In the genomic region with DNA sequence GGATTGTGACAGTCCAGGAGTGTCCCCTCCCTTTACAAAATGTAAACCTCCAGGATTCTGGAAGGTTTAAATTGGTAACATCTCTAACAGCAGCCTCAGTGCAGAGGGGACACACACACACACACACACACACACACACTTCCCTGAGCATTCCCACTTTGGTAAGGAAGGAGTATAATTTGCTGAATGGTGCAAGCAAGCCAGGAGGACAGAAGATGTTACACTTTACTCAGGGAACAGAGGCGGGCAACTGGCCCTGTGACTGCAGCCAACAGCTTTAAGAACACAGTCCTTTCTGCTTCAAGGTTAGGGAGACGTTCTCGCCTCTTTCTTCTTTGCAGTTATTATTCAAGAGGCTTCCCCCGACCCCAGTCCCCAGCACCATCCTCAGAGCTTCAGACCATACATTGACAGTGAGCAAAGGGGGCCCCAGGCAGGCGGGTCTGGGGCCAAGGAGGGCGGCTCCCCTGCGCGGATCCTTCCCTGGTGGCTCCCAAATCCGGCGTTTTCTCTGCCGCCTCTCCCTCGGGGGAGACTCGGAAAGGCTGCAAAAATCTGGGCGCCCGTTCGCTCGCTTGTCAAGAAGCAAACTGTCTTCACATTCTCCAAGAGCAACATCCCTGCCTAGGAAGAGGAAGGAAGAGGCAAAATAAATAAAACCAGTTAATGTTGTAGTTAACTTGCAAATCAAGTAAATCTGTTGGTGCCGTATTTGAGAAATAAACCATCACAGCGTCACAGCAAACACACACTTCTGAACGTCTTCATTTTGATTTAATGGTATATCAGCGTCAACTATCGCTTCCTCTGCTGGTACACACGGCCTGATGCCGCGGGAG, we compare ENCODE assay signal across 2 cellular contexts.
TF ChIP-seq lines count a peak whose summit lies in the region.

No MANE protein-coding gene starts in this region.

TF ChIP-seq in A549, 52 proteins besides CTCF, POLR2A, EP300 and RAD21:
- no peak for TF ChIP-seq ZNF302 (CRISPR knock-in tag; IDR thresholded peaks at IDR 0.05)
- TF ChIP-seq CBX8 (IDR thresholded peaks at IDR 0.05): no peak; the same call in 1 of the 2 replicates
- TF ChIP-seq HES2 (IDR thresholded peaks at IDR 0.05): no peak
- no peak for TF ChIP-seq MYC (IDR thresholded peaks at IDR 0.05; ENCODE audit: borderline replicate concordance, low read length)
- TF ChIP-seq KDM1A (IDR thresholded peaks at IDR 0.05; ENCODE audit: low read depth): no peak
- TF ChIP-seq HEYL (CRISPR knock-in tag; IDR thresholded peaks at IDR 0.05): no peak
- TF ChIP-seq, protein P1, sequence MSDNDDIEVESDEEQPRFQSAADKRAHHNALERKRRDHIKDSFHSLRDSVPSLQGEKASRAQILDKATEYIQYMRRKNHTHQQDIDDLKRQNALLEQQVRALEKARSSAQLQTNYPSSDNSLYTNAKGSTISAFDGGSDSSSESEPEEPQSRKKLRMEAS (IDR thresholded peaks at IDR 0.05): no peak
- TF ChIP-seq SREBF2 (IDR thresholded peaks at IDR 0.05): no peak
- no peak for TF ChIP-seq RCOR1 (IDR thresholded peaks at IDR 0.05; ENCODE audit: low read depth, low read length)
- no peak for TF ChIP-seq EHMT2 (IDR thresholded peaks at IDR 0.05; ENCODE audit: low read depth)
- TF ChIP-seq, protein P2, sequence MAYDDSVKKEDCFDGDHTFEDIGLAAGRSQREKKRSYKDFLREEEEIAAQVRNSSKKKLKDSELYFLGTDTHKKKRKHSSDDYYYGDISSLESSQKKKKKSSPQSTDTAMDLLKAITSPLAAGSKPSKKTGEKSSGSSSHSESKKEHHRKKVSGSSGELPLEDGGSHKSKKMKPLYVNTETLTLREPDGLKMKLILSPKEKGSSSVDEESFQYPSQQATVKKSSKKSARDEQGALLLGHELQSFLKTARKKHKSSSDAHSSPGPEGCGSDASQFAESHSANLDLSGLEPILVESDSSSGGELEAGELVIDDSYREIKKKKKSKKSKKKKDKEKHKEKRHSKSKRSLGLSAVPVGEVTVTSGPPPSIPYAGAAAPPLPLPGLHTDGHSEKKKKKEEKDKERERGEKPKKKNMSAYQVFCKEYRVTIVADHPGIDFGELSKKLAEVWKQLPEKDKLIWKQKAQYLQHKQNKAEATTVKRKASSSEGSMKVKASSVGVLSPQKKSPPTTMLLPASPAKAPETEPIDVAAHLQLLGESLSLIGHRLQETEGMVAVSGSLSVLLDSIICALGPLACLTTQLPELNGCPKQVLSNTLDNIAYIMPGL (CRISPR knock-in tag; IDR thresholded peaks at IDR 0.05; ENCODE audit: borderline replicate concordance): no peak
- TF ChIP-seq RFX5 (IDR thresholded peaks at IDR 0.05): no peak
- TF ChIP-seq FOSL2 (IDR thresholded peaks at IDR 0.05): no peak
- no peak for TF ChIP-seq FOSL2 (CRISPR knock-in tag; IDR thresholded peaks at IDR 0.05)
- no peak for TF ChIP-seq SMC3 (IDR thresholded peaks at IDR 0.05)
- no peak for TF ChIP-seq FOXS1 (CRISPR knock-in tag; IDR thresholded peaks at IDR 0.05)
- no peak for TF ChIP-seq ZFP36 (IDR thresholded peaks at IDR 0.05; ENCODE audit: borderline replicate concordance, partially characterized antibody)

TF ChIP-seq in HepG2, 621 proteins besides CTCF, POLR2A, EP300 and RAD21:
- TF ChIP-seq CBX2 (IDR thresholded peaks at IDR 0.05; ENCODE audit: low read depth, low read length) (peak; percentile 51; the same call in 1 of the 2 replicates), CBX2 (CRISPR knock-in tag; IDR thresholded peaks at IDR 0.05; ENCODE audit: low read depth) (no peak), SAFB2 (CRISPR knock-in tag; IDR thresholded peaks at IDR 0.05; ENCODE audit: borderline replicate concordance, low read depth) (no peak), CENPX (CRISPR knock-in tag; IDR thresholded peaks at IDR 0.05) (no peak), EZH2 (conservative IDR thresholded peaks at IDR 0.05; ENCODE audit: low read depth, low read length) (0 out of 2 replicates have a peak, but pooled peaks have one; percentile 51), ZNF883 (CRISPR knock-in tag; IDR thresholded peaks at IDR 0.05; ENCODE audit: not compliant biosample characterization) (no peak)
TF ChIP-seq in HepG2: peak in this region for 2.
